Comparison of ENCODE assay signal across 35 cellular contexts in the genomic region with DNA sequence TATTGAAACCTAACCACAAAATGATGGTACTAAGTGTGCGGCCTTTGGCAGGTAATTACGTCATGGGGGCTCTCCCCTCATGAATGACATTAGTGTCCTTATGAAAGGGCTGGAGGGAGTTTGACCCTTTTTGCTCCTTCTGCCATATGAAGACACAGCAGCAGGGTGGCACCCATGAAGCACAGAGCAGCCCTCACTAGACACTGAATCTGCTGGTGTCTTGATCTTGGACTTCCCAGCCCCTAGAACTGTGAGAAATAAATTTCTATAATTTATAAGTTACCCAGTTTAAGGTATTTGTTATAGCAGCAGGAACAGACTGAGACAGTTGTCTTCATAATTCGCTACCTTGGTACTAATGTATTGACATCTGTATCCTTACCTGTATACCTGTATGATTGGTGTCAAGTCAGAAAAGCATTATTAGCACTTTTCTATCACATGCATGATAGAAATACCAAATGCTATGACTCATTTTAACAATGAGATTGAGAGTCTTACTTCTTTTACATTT.
"Had no signal": no experiment of that assay in that cellular context is flagged by ENCODE, and none has a peak within 500 bp of the region (broad histone marks: within the 10 kb centered on the region; RNA-seq: fewer than 3 reads in every experiment).

No MANE protein-coding gene starts in this region.

- H3K4me3 Mint-ChIP-seq: activated CD4-positive, alpha-beta memory T cell treated with anti-CD3 and anti-CD28 coated beads for 36 hours; activated CD4-positive, alpha-beta T cell treated with anti-CD3 and anti-CD28 coated beads for 36 hours; activated CD4-positive, alpha-beta T cell treated with anti-CD3 and anti-CD28 coated beads, Interleukin-2, amount 10 ng/mL, durations not matched to agents 24 days and 14 days; activated CD8-positive, alpha-beta memory T cell treated with anti-CD3 and anti-CD28 coated beads, Interleukin-2, amount 10 ng/mL, durations not matched to agents 7 days and 5 days; activated CD8-positive, alpha-beta T cell treated with anti-CD3 and anti-CD28 coated beads, Interleukin-2, amount 10 ng/mL, durations not matched to agents 7 days and 5 days; activated naive CD4-positive, alpha-beta T cell treated with anti-CD3 and anti-CD28 coated beads for 36 hours; activated naive CD4-positive, alpha-beta T cell treated with anti-CD3 and anti-CD28 coated beads, Interleukin-2, amount 50 U/mL, for 24 hours; activated naive CD8-positive, alpha-beta T cell treated with anti-CD3 and anti-CD28 coated beads for 36 hours; activated naive CD8-positive, alpha-beta T cell treated with anti-CD3 and anti-CD28 coated beads, Interleukin-2, amount 50 U/mL, for 24 hours; activated T-helper 1 cell treated with anti-CD3 and anti-CD28 coated beads, Interleukin-12 subunit alpha, Interleukin-12 subunit beta, Interleukin-2, Interleukin-4 antibody, amounts not matched to agents 30 ng/mL and 10 ng/mL and 1 ng/mL, durations not matched to agents 14 hours and 24 hours and 36 hours; dendritic cell treated with granulocyte-macrophage colony-stimulating factor and Interleukin-4, amounts not matched to agents 40 ng/mL and 50 ng/mL, for 4 days; T-helper 17 cell; T-helper 2 cell treated with Interferon-gamma antibody and Interleukin-4, amounts not matched to agents 5 μg/mL and 100 μg/mL, for 36 hours had no signal

- DNase-seq: activated CD4-positive, alpha-beta memory T cell treated with anti-CD3 and anti-CD28 coated beads for 36 hours; activated CD4-positive, alpha-beta T cell treated with anti-CD3 and anti-CD28 coated beads for 36 hours; activated CD4-positive, alpha-beta T cell treated with anti-CD3 and anti-CD28 coated beads, Interleukin-2, amount 10 ng/mL, durations not matched to agents 24 days and 14 days; activated CD4-positive, CD25-positive, alpha-beta regulatory T cell; activated CD4-positive, CD25-positive, alpha-beta regulatory T cell treated with anti-CD3 and anti-CD28 coated beads, Interleukin-2, amount 50 U/mL, for 72 hours; activated CD8-positive, alpha-beta memory T cell treated with anti-CD3 and anti-CD28 coated beads, Interleukin-2, amount 10 ng/mL, durations not matched to agents 7 days and 5 days; activated CD8-positive, alpha-beta memory T cell treated with anti-CD3 and anti-CD28 coated beads, Interleukin-2, amount 50 U/mL, for 4 hours; activated CD8-positive, alpha-beta T cell treated with anti-CD3 and anti-CD28 coated beads, Interleukin-2, amount 10 ng/mL, durations not matched to agents 7 days and 5 days; activated effector memory CD4-positive, alpha-beta T cell treated with anti-CD3 and anti-CD28 coated beads, Interleukin-2, amount 50 U/mL, for 16 hours; activated naive CD4-positive, alpha-beta T cell treated with anti-CD3 and anti-CD28 coated beads for 36 hours; activated naive CD8-positive, alpha-beta T cell treated with anti-CD3 and anti-CD28 coated beads for 36 hours; activated naive CD8-positive, alpha-beta T cell treated with anti-CD3 and anti-CD28 coated beads, Interleukin-2, amount 50 U/mL, for 24 hours; activated T-cell treated with anti-CD3 and anti-CD28 coated beads, Interleukin-2, amount 50 U/mL, for 1 hour; activated T-cell treated with anti-CD3 and anti-CD28 coated beads, Interleukin-2, amount 50 U/mL, for 48 hours; adrenal gland; amygdala; aorta; body of pancreas; caudate nucleus; cerebellar nuclear complex; dorsolateral prefrontal cortex; erythroblast; esophagus squamous epithelium; foreskin melanocyte; heart right ventricle; T-helper 1 cell; T-helper 17 cell; T1000 had no signal

- H3K27ac ChIP-seq: adrenal gland, coronary artery, esophagus squamous epithelium, gastroesophageal sphincter, heart right ventricle had no signal

- H3K27ac Mint-ChIP-seq: activated CD4-positive, alpha-beta memory T cell treated with anti-CD3 and anti-CD28 coated beads for 36 hours; activated CD4-positive, alpha-beta T cell treated with anti-CD3 and anti-CD28 coated beads for 36 hours; activated CD4-positive, alpha-beta T cell treated with anti-CD3 and anti-CD28 coated beads, Interleukin-2, amount 10 ng/mL, durations not matched to agents 24 days and 14 days; activated CD8-positive, alpha-beta memory T cell treated with anti-CD3 and anti-CD28 coated beads, Interleukin-2, amount 10 ng/mL, durations not matched to agents 7 days and 5 days; activated CD8-positive, alpha-beta T cell treated with anti-CD3 and anti-CD28 coated beads, Interleukin-2, amount 10 ng/mL, durations not matched to agents 7 days and 5 days; activated naive CD4-positive, alpha-beta T cell treated with anti-CD3 and anti-CD28 coated beads for 36 hours; activated naive CD4-positive, alpha-beta T cell treated with anti-CD3 and anti-CD28 coated beads, Interleukin-2, amount 50 U/mL, for 24 hours; activated naive CD8-positive, alpha-beta T cell treated with anti-CD3 and anti-CD28 coated beads for 36 hours; activated naive CD8-positive, alpha-beta T cell treated with anti-CD3 and anti-CD28 coated beads, Interleukin-2, amount 50 U/mL, for 24 hours; activated T-helper 1 cell treated with anti-CD3 and anti-CD28 coated beads, Interleukin-12 subunit alpha, Interleukin-12 subunit beta, Interleukin-2, Interleukin-4 antibody, amounts not matched to agents 30 ng/mL and 10 ng/mL and 1 ng/mL, durations not matched to agents 14 hours and 24 hours and 36 hours; activated T-helper 2 cell treated with anti-CD3 and anti-CD28 coated beads, Interferon-gamma antibody, Interleukin-2, Interleukin-4, amounts not matched to agents 10 μg/mL and 5 μg/mL and 100 μg/mL, durations not matched to agents 14 hours and 24 hours and 36 hours; dendritic cell treated with granulocyte-macrophage colony-stimulating factor and Interleukin-4, amounts not matched to agents 40 ng/mL and 50 ng/mL, for 4 days; T-helper 17 cell; T-helper 2 cell treated with Interferon-gamma antibody and Interleukin-4, amounts not matched to agents 5 μg/mL and 100 μg/mL, for 36 hours had no signal

- H3K9me3 ChIP-seq: esophagus squamous epithelium had no signal

- H3K36me3 ChIP-seq: adrenal gland, esophagus squamous epithelium, gastroesophageal sphincter, heart right ventricle had no signal

- H3K4me3 ChIP-seq: adrenal gland, body of pancreas, coronary artery, dorsolateral prefrontal cortex, esophagus squamous epithelium, gastroesophageal sphincter, heart right ventricle had no signal

- H3K4me1 ChIP-seq: adrenal gland, esophagus squamous epithelium, gastroesophageal sphincter, heart right ventricle had no signal

- H3K27me3 ChIP-seq: adrenal gland, body of pancreas, dorsolateral prefrontal cortex, esophagus squamous epithelium, gastroesophageal sphincter, heart right ventricle had no signal

- ATAC-seq: activated CD4-positive, alpha-beta T cell treated with anti-CD3 and anti-CD28 coated beads for 36 hours; activated CD8-positive, alpha-beta memory T cell treated with anti-CD3 and anti-CD28 coated beads, Interleukin-2, amount 10 ng/mL, durations not matched to agents 7 days and 5 days; activated CD8-positive, alpha-beta T cell treated with anti-CD3 and anti-CD28 coated beads, Interleukin-2, amount 10 ng/mL, durations not matched to agents 7 days and 5 days; activated naive CD8-positive, alpha-beta T cell treated with anti-CD3 and anti-CD28 coated beads, Interleukin-2, amount 50 U/mL, for 24 hours; body of pancreas; gastroesophageal sphincter; heart right ventricle; T-helper 17 cell had no signal

- H3K27me3 Mint-ChIP-seq: activated CD4-positive, alpha-beta T cell treated with anti-CD3 and anti-CD28 coated beads for 36 hours; activated CD4-positive, alpha-beta T cell treated with anti-CD3 and anti-CD28 coated beads, Interleukin-2, amount 10 ng/mL, durations not matched to agents 24 days and 14 days; activated CD8-positive, alpha-beta memory T cell treated with anti-CD3 and anti-CD28 coated beads, Interleukin-2, amount 10 ng/mL, durations not matched to agents 7 days and 5 days; activated naive CD4-positive, alpha-beta T cell treated with anti-CD3 and anti-CD28 coated beads, Interleukin-2, amount 50 U/mL, for 24 hours; activated naive CD8-positive, alpha-beta T cell treated with anti-CD3 and anti-CD28 coated beads for 36 hours; activated naive CD8-positive, alpha-beta T cell treated with anti-CD3 and anti-CD28 coated beads, Interleukin-2, amount 50 U/mL, for 24 hours; dendritic cell treated with granulocyte-macrophage colony-stimulating factor and Interleukin-4, amounts not matched to agents 40 ng/mL and 50 ng/mL, for 4 days; T-helper 17 cell had no signal
